Comparison of ENCODE assay signal across 12 cellular contexts in the genomic region with DNA sequence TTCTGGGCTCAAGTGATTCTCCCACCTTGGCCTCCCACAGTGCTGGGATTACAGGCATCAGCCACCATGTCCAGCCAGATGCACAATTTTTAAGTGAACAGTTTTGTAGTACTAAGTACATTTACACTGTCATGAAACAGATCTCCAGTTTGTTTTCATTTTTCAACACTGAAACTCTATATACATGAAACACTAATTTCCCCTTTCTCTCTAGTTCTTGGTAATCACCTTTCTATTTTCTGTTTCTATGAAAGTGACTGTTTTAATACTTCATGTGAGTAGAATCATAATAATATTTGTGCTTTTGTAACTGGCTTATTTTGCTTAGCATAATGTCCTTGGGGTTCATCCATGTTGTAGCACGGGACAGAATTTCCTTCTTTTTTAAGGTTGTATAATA.
DNase-seq lines count a peak whose midpoint lies in the region; ATAC-seq and TF ChIP-seq lines count a peak whose summit lies in the region.
"Had no signal": no experiment of that assay in that cellular context is flagged by ENCODE, and none has a peak within 500 bp of the region (broad histone marks: within the 10 kb centered on the region; RNA-seq: fewer than 3 reads in every experiment).

No MANE protein-coding gene starts in this region.

- no peaks in the 10 kb centered on the region for H3K4me1 ChIP-seq in ovary (ENCODE audit: insufficient read depth)
- H3K4me1 ChIP-seq in mucosa of descending colon (ENCODE audit: low read depth), result no peaks in the 10 kb centered on the region

- H3K27me3 ChIP-seq in ovary, result no peaks in the 10 kb centered on the region

- no peak overlapping the region for H3K27ac ChIP-seq in ovary

- H3K9me3 ChIP-seq in ovary, result no peaks in the 10 kb centered on the region
- H3K9me3 ChIP-seq in mucosa of descending colon, result no peaks in the 10 kb centered on the region

- H3K4me3 ChIP-seq in ovary (no peak overlapping the region), mucosa of descending colon (no peak overlapping the region)

- no peak for DNase-seq in activated naive CD4-positive, alpha-beta T cell treated with Interleukin-2 at 50 U/mL for 16 hours
- DNase-seq in stimulated activated effector memory CD8-positive, alpha-beta T cell treated with anti-CD3 and anti-CD28 coated beads, Interleukin-12 subunit alpha, Interleukin-12 subunit beta, amount 100 ng/mL, for 72 hours (ENCODE audit: low spot score in 2 of 2), result no peak
- DNase-seq in ovary (no peak), mucosa of descending colon (no peak), NAMALWA (ENCODE audit: low spot score) (no peak)
- DNase-seq: cortex of kidney, EL had no signal

- intact Hi-C loops in ovary (cut with DNase I), result no loop called here
- intact Hi-C loops in mucosa of descending colon (cut with DNase I, micrococcal nuclease), result no loop called here

- TF ChIP-seq POLR2A in ovary (IDR thresholded peaks at IDR 0.05), result no peak

- peaks cover 16% of the 10 kb centered on the region for H3K4me1 Mint-ChIP-seq in activated naive CD4-positive, alpha-beta T cell treated with anti-CD3 and anti-CD28 coated beads, Interleukin-2, amount 50 U/mL, for 24 hours
- H3K4me1 Mint-ChIP-seq in stimulated activated effector memory CD8-positive, alpha-beta T cell treated with anti-CD3 and anti-CD28 coated beads, Interleukin-12 subunit alpha, Interleukin-12 subunit beta, amount 100 ng/mL, for 72 hours, result peaks cover 13% of the 10 kb centered on the region

- TF ChIP-seq EP300 in ovary (IDR thresholded peaks at IDR 0.05), result no peak

- H3K36me3 Mint-ChIP-seq in activated naive CD4-positive, alpha-beta T cell treated with anti-CD3 and anti-CD28 coated beads, Interleukin-2, amount 50 U/mL, for 24 hours, result peaks cover 30% of the 10 kb centered on the region
- peaks cover 85% of the 10 kb centered on the region for H3K36me3 Mint-ChIP-seq in stimulated activated effector memory CD8-positive, alpha-beta T cell treated with anti-CD3 and anti-CD28 coated beads, Interleukin-12 subunit alpha, Interleukin-12 subunit beta, amount 100 ng/mL, for 72 hours

- H3K36me3 ChIP-seq in ovary (no peaks in the 10 kb centered on the region), mucosa of descending colon (ENCODE audit: low read depth) (no peaks in the 10 kb centered on the region)

- H3K9me3 Mint-ChIP-seq in activated naive CD4-positive, alpha-beta T cell treated with anti-CD3 and anti-CD28 coated beads, Interleukin-2, amount 50 U/mL, for 24 hours, result no peaks in the 10 kb centered on the region
- H3K9me3 Mint-ChIP-seq in stimulated activated effector memory CD8-positive, alpha-beta T cell treated with anti-CD3 and anti-CD28 coated beads, Interleukin-12 subunit alpha, Interleukin-12 subunit beta, amount 100 ng/mL, for 72 hours, result no peaks in the 10 kb centered on the region

- 83 to 95% (median 92%) methylated on average over 1 of the region's 1 CpG for WGBS in ovary, 3 donors

- peak overlapping the region; percentile 6 for H3K27ac Mint-ChIP-seq in activated naive CD4-positive, alpha-beta T cell treated with anti-CD3 and anti-CD28 coated beads, Interleukin-2, amount 50 U/mL, for 24 hours
- no peak overlapping the region for H3K27ac Mint-ChIP-seq in stimulated activated effector memory CD8-positive, alpha-beta T cell treated with anti-CD3 and anti-CD28 coated beads, Interleukin-12 subunit alpha, Interleukin-12 subunit beta, amount 100 ng/mL, for 72 hours
- H3K27ac Mint-ChIP-seq: progenitor cell of endocrine pancreas had no signal

- TF ChIP-seq CTCF in ovary (IDR thresholded peaks at IDR 0.05) (no peak), mucosa of descending colon (IDR thresholded peaks at IDR 0.05) (no peak)

- H3K27me3 Mint-ChIP-seq in activated naive CD4-positive, alpha-beta T cell treated with anti-CD3 and anti-CD28 coated beads, Interleukin-2, amount 50 U/mL, for 24 hours, result no peaks in the 10 kb centered on the region
- H3K27me3 Mint-ChIP-seq: progenitor cell of endocrine pancreas had no signal

- no peak overlapping the region for H3K4me3 Mint-ChIP-seq in activated naive CD4-positive, alpha-beta T cell treated with anti-CD3 and anti-CD28 coated beads, Interleukin-2, amount 50 U/mL, for 24 hours
- no peak overlapping the region for H3K4me3 Mint-ChIP-seq in stimulated activated effector memory CD8-positive, alpha-beta T cell treated with anti-CD3 and anti-CD28 coated beads, Interleukin-12 subunit alpha, Interleukin-12 subunit beta, amount 100 ng/mL, for 72 hours

- ATAC-seq in GM21619 (IDR thresholded peaks at IDR 0.05; ENCODE audit: unreplicated experiment) (peak; percentile 97), HG03135 (IDR thresholded peaks at IDR 0.05; ENCODE audit: unreplicated experiment) (peak; percentile 84), mucosa of descending colon (no peak)
- peak; percentile 66 for ATAC-seq in stimulated activated effector memory CD8-positive, alpha-beta T cell treated with anti-CD3 and anti-CD28 coated beads, Interleukin-12 subunit alpha, Interleukin-12 subunit beta, amount 100 ng/mL, for 72 hours
- ATAC-seq: left lobe of liver had no signal
